Comparison of ENCODE assay signal across 9 cellular contexts in genomic region chr10:9294865-9295264, GRCh38.
DNase-seq lines count a peak whose midpoint lies in the region; ATAC-seq and TF ChIP-seq lines count a peak whose summit lies in the region.
"Had no signal": no experiment of that assay in that cellular context is flagged by ENCODE, and none has a peak within 500 bp of the region (broad histone marks: within the 10 kb centered on the region; RNA-seq: fewer than 3 reads in every experiment).

No MANE protein-coding gene starts in this region.

- TF ChIP-seq POLR2A in sigmoid colon (IDR thresholded peaks at IDR 0.05), result no peak

- H3K36me3 ChIP-seq in sigmoid colon, result no peaks in the 10 kb centered on the region

- DNase-seq in activated naive CD8-positive, alpha-beta T cell treated with anti-CD3 and anti-CD28 coated beads, Interleukin-2, amount 50 U/mL, for 24 hours, result no peak
- no peak for DNase-seq in D341Med (ENCODE audit: low spot score)
- no peak for DNase-seq in Calu3
- DNase-seq in posterior cingulate gyrus, result no peak
- no peak for DNase-seq in sigmoid colon

- 61 to 74% methylated on average over 1 of the region's 1 CpG for WGBS in sigmoid colon, 2 donors

- H3K9me3 Mint-ChIP-seq in activated naive CD8-positive, alpha-beta T cell treated with anti-CD3 and anti-CD28 coated beads, Interleukin-2, amount 50 U/mL, for 24 hours, result no peaks in the 10 kb centered on the region
- no peaks in the 10 kb centered on the region for H3K9me3 Mint-ChIP-seq in Calu3 (ENCODE audit: low read depth, unreplicated experiment)

- H3K4me3 Mint-ChIP-seq in activated naive CD8-positive, alpha-beta T cell treated with anti-CD3 and anti-CD28 coated beads, Interleukin-2, amount 50 U/mL, for 24 hours, result no peak overlapping the region
- no peak overlapping the region for H3K4me3 Mint-ChIP-seq in Calu3 (ENCODE audit: low read depth, unreplicated experiment)

- H3K27ac ChIP-seq in sigmoid colon, result no peak overlapping the region

- no peaks in the 10 kb centered on the region for H3K9me3 ChIP-seq in sigmoid colon

- BruUV-seq in Calu3 (replicated peaks; lab: Mats Ljungman, UMichigan), result no TSS peak

- H3K27ac Mint-ChIP-seq in activated naive CD8-positive, alpha-beta T cell treated with anti-CD3 and anti-CD28 coated beads, Interleukin-2, amount 50 U/mL, for 24 hours, result peak overlapping the region; percentile 45
- H3K27ac Mint-ChIP-seq in Calu3 (ENCODE audit: unreplicated experiment), result no peak overlapping the region

- peaks cover 21% of the 10 kb centered on the region for H3K4me1 Mint-ChIP-seq in activated naive CD8-positive, alpha-beta T cell treated with anti-CD3 and anti-CD28 coated beads, Interleukin-2, amount 50 U/mL, for 24 hours
- H3K4me1 Mint-ChIP-seq in Calu3 (ENCODE audit: low read depth, unreplicated experiment), result no peaks in the 10 kb centered on the region

- TF ChIP-seq EP300 in sigmoid colon (IDR thresholded peaks at IDR 0.05), result no peak

- CTCF ChIA-PET in Calu3 (lab: Charles Lee), result no interaction called here

- ATAC-seq in GM18858 (IDR thresholded peaks at IDR 0.05; ENCODE audit: unreplicated experiment), result peak; percentile 93
- peak; percentile 84 for ATAC-seq in GM21515 (IDR thresholded peaks at IDR 0.05; ENCODE audit: unreplicated experiment)
- peak; percentile 86 for ATAC-seq in HG03175 (IDR thresholded peaks at IDR 0.05; ENCODE audit: unreplicated experiment)
- ATAC-seq in activated naive CD8-positive, alpha-beta T cell treated with anti-CD3 and anti-CD28 coated beads, Interleukin-2, amount 50 U/mL, for 24 hours, result peak; percentile 90

- no peaks in the 10 kb centered on the region for H3K4me1 ChIP-seq in sigmoid colon

- no peaks in the 10 kb centered on the region for H3K36me3 Mint-ChIP-seq in activated naive CD8-positive, alpha-beta T cell treated with anti-CD3 and anti-CD28 coated beads, Interleukin-2, amount 50 U/mL, for 24 hours (ENCODE audit: low read depth)
- no peaks in the 10 kb centered on the region for H3K36me3 Mint-ChIP-seq in Calu3 (ENCODE audit: insufficient read depth, unreplicated experiment)

- TF ChIP-seq CTCF in Calu3 (IDR thresholded peaks at IDR 0.05; ENCODE audit: unreplicated experiment) (no peak), sigmoid colon (IDR thresholded peaks at IDR 0.05) (no peak)

- H3K27me3 Mint-ChIP-seq in activated naive CD8-positive, alpha-beta T cell treated with anti-CD3 and anti-CD28 coated beads, Interleukin-2, amount 50 U/mL, for 24 hours, result peaks cover 6% of the 10 kb centered on the region
- H3K27me3 Mint-ChIP-seq in Calu3 (ENCODE audit: unreplicated experiment), result no peaks in the 10 kb centered on the region

- H3K4me3 ChIP-seq in sigmoid colon, result no peak overlapping the region
- H3K4me3 ChIP-seq: skin epidermis had no signal

- intact Hi-C loops in Calu3 (cut with micrococcal nuclease; ENCODE audit: unreplicated experiment), result no loop called here
- intact Hi-C loops in posterior cingulate gyrus (cut with DNase I), result loop anchor here (2.0 kb wide), 1 partner anchor 1770 kb away; no protein-coding TSS in a partner anchor
- intact Hi-C loops in sigmoid colon (cut with DNase I), result no loop called here

- no peaks in the 10 kb centered on the region for H3K27me3 ChIP-seq in sigmoid colon
